18 cellular contexts compared by ENCODE assay signal in genomic region chr21:17866590-17866989, GRCh38.
"Had no signal": no experiment of that assay in that cellular context is flagged by ENCODE, and none has a peak within 500 bp of the region (broad histone marks: within the 10 kb centered on the region; RNA-seq: fewer than 3 reads in every experiment).

No MANE protein-coding gene starts in this region.

- H3K4me1 ChIP-seq: colonic mucosa, esophagus muscularis mucosa, gastrocnemius medialis, heart right ventricle, left ventricle myocardium inferior, lower lobe of right lung had no signal

- H3K4me3 ChIP-seq: colonic mucosa, esophagus muscularis mucosa, gastrocnemius medialis, heart right ventricle, left ventricle myocardium inferior, lower lobe of right lung had no signal

- DNase-seq: colonic mucosa; cortex of kidney; effector CD8-positive, alpha-beta T cell; effector memory CD8-positive, alpha-beta T cell; foreskin fibroblast; foreskin melanocyte; gastrocnemius medialis; glutamatergic neuron; head of caudate nucleus; heart right ventricle; hippocampal formation; left colon; left ventricle myocardium inferior; lower lobe of right lung; mesenchymal stem cell; midbrain had no signal

- H3K27me3 ChIP-seq: colonic mucosa, esophagus muscularis mucosa, gastrocnemius medialis, heart right ventricle had no signal

- H3K9me3 ChIP-seq: colonic mucosa, esophagus muscularis mucosa, gastrocnemius medialis, lower lobe of right lung had no signal

- ATAC-seq: effector memory CD8-positive, alpha-beta T cell; gastrocnemius medialis; heart right ventricle; left colon; left lobe of liver; lower lobe of right lung had no signal

- H3K27ac ChIP-seq: colonic mucosa, esophagus muscularis mucosa, gastrocnemius medialis, heart right ventricle, left ventricle myocardium inferior, lower lobe of right lung had no signal

- H3K36me3 ChIP-seq: colonic mucosa, esophagus muscularis mucosa, gastrocnemius medialis, heart right ventricle, left ventricle myocardium inferior, lower lobe of right lung had no signal
